Comparison of ENCODE assay signal across 13 cellular contexts in genomic region chr4:87069037-87069742, GRCh38.
DNase-seq lines count a peak whose midpoint lies in the region; ATAC-seq, FAIRE-seq and TF ChIP-seq lines count a peak whose summit lies in the region.
"Had no signal": no experiment of that assay in that cellular context is flagged by ENCODE, and none has a peak within 500 bp of the region (broad histone marks: within the 10 kb centered on the region; RNA-seq: fewer than 3 reads in every experiment).

No MANE protein-coding gene starts in this region.

- H3F3A ChIP-seq in GM23338 (replicated peaks; ENCODE audit: low read depth): no peaks in the 10 kb centered on the region

- CTCF ChIA-PET in A549 (lab: Yijun Ruan, JAX): interaction anchor here (0.6 to 1.6 kb wide), 3 partner anchors 16 to 147 kb away, joined by 3 to 5 read pairs (median 3); no protein-coding TSS in a partner anchor

- ATAC-seq in A549: peak; percentile 13 to 40; a peak in 2 of 6 replicates
- ATAC-seq in GM23338: peak; percentile 13; the same call in 1 of the 3 replicates
- no peak for ATAC-seq in HG02981 (IDR thresholded peaks at IDR 0.05; ENCODE audit: unreplicated experiment)

- H3K4me1 ChIP-seq in A549 (peaks cover 25% of the 10 kb centered on the region), GM23338 (ENCODE audit: insufficient read depth) (peaks cover 23% of the 10 kb centered on the region), OCI-LY3 (ENCODE audit: low read length) (peaks cover 63% of the 10 kb centered on the region), hepatocyte (ENCODE audit: insufficient read depth) (peaks cover 22% of the 10 kb centered on the region), tibial artery (peaks cover 0 to 50% (median 33%) of the 10 kb centered on the region in 4 donors)

- H3K4me1 Mint-ChIP-seq in GM23338: peaks cover 30% of the 10 kb centered on the region

- peaks cover 30% of the 10 kb centered on the region for H4K20me1 ChIP-seq in GM23338 (replicated peaks; ENCODE audit: insufficient read depth)
- no peaks in the 10 kb centered on the region for H4K20me1 ChIP-seq in OCI-LY3 (ENCODE audit: insufficient read depth, low read length)
- peaks cover 22% of the 10 kb centered on the region for H4K20me1 ChIP-seq in hepatocyte (ENCODE audit: insufficient read depth, poor library complexity, severe bottlenecking)

- peak overlapping the region; percentile 54; the same call in 1 of the 2 replicates for H3K9ac ChIP-seq in OCI-LY3 (ENCODE audit: low read length)

- no peak for TF ChIP-seq RAD21 in A549 (conservative IDR thresholded peaks at IDR 0.05 in 1 of 2, IDR thresholded peaks at IDR 0.05 in 1 of 2)

- no peaks in the 10 kb centered on the region for H3K9me3 ChIP-seq in A549
- no peaks in the 10 kb centered on the region for H3K9me3 ChIP-seq in OCI-LY3 (ENCODE audit: insufficient read depth, low read length)
- no peaks in the 10 kb centered on the region for H3K9me3 ChIP-seq in hepatocyte (ENCODE audit: low read depth)
- H3K9me3 ChIP-seq in tibial artery: no peaks in the 10 kb centered on the region

- no peak for FAIRE-seq in A549 (lab: Jason Lieb, UNC)

- H3K27me3 Mint-ChIP-seq in GM23338 (ENCODE audit: insufficient read depth, low read depth, poor library complexity): peaks cover 6% of the 10 kb centered on the region
- H3K27me3 Mint-ChIP-seq: activated naive CD8-positive, alpha-beta T cell treated with anti-CD3 and anti-CD28 coated beads for 36 hours; IgD-negative memory B cell; stimulated activated naive CD8-positive, alpha-beta T cell treated with anti-CD3 and anti-CD28 coated beads, Interleukin-15, Interleukin-2, amounts not matched to agents 100 ng/mL and 50 ng/mL, for 24 hours had no signal

- H3K36me3 ChIP-seq in GM23338 (ENCODE audit: insufficient read depth): no peaks in the 10 kb centered on the region
- H3K36me3 ChIP-seq in OCI-LY3 (replicated peaks; ENCODE audit: low read depth, low read length): no peaks in the 10 kb centered on the region
- H3K36me3 ChIP-seq in hepatocyte (replicated peaks; ENCODE audit: insufficient read depth, low read depth): no peaks in the 10 kb centered on the region
- H3K36me3 ChIP-seq in tibial artery: no peaks in the 10 kb centered on the region

- WGBS in A549 (ENCODE audit: missing lambda C conversion rate): 78% methylated on average over 3 of the region's 3 CpGs
- WGBS in hepatocyte (ENCODE audit: low lambda C conversion rate, missing lambda C conversion rate): 83% methylated on average over 2 of the region's 3 CpGs

- H3K79me2 ChIP-seq in GM23338 (replicated peaks; ENCODE audit: insufficient read depth) (peaks cover 83% of the 10 kb centered on the region), OCI-LY3 (ENCODE audit: low read length) (peaks cover 37% of the 10 kb centered on the region), hepatocyte (peaks cover 64% of the 10 kb centered on the region)

- no peaks in the 10 kb centered on the region for H3K9me3 Mint-ChIP-seq in GM23338
- H3K9me3 Mint-ChIP-seq: IgD-negative memory B cell; stimulated activated naive CD8-positive, alpha-beta T cell treated with anti-CD3 and anti-CD28 coated beads, Interleukin-15, Interleukin-2, amounts not matched to agents 100 ng/mL and 50 ng/mL, for 24 hours had no signal

- H3K27ac Mint-ChIP-seq in GM23338: no peak overlapping the region
- H3K27ac Mint-ChIP-seq: activated naive CD8-positive, alpha-beta T cell treated with anti-CD3 and anti-CD28 coated beads for 36 hours; stimulated activated naive CD8-positive, alpha-beta T cell treated with anti-CD3 and anti-CD28 coated beads, Interleukin-15, Interleukin-2, amounts not matched to agents 100 ng/mL and 50 ng/mL, for 24 hours had no signal

- H3K36me3 Mint-ChIP-seq in GM23338 (ENCODE audit: low read depth): no peaks in the 10 kb centered on the region; the same call in 2 of the 3 replicates
- H3K36me3 Mint-ChIP-seq: mesothelial cell of epicardium had no signal

- POLR2A ChIA-PET in A549 (lab: Yijun Ruan, JAX): no interaction called here

- H2AFZ ChIP-seq in GM23338 (no peak overlapping the region), OCI-LY3 (ENCODE audit: low read depth, low read length) (peak overlapping the region; percentile 73; the same call in 1 of the 2 replicates), hepatocyte (no peak overlapping the region)

- no peak for TF ChIP-seq POLR2A in A549 (IDR thresholded peaks at IDR 0.05; ENCODE audit: low read length)

- H3K4me3 ChIP-seq in A549 (no peak overlapping the region), GM23338 (no peak overlapping the region), OCI-LY3 (ENCODE audit: low read length) (peak overlapping the region; percentile 74), hepatocyte (no peak overlapping the region), tibial artery (no peak overlapping the region)

- TF ChIP-seq EP300 in A549 (IDR thresholded peaks at IDR 0.05): no peak

- H3K27me3 ChIP-seq in GM23338 (ENCODE audit: insufficient read depth) (no peaks in the 10 kb centered on the region), OCI-LY3 (ENCODE audit: low read depth, low read length) (no peaks in the 10 kb centered on the region), hepatocyte (no peaks in the 10 kb centered on the region), tibial artery (no peaks in the 10 kb centered on the region)

- no peak for DNase-seq in A549 (ENCODE audit: low read depth in 1 of 2, low spot score in 1 of 2)
- DNase-seq in GM23338 (ENCODE audit: low spot score): no peak
- no peak for DNase-seq in hepatocyte (ENCODE audit: low spot score)
- DNase-seq in HCEC 1CT: no peak
- DNase-seq in MV-4-11 (lab: John Stamatoyannopoulos, UW): no peak
- DNase-seq in tibial artery: no peak
- DNase-seq: activated naive CD8-positive, alpha-beta T cell treated with anti-CD3 and anti-CD28 coated beads for 36 hours; SIG-M5 had no signal

- H3K27ac ChIP-seq in A549 (no peak overlapping the region), GM23338 (ENCODE audit: low read depth) (no peak overlapping the region; the same call in none of the 2 replicates), OCI-LY3 (ENCODE audit: low read length) (peak overlapping the region; percentile 83), hepatocyte (peak overlapping the region; percentile 57), tibial artery (peak overlapping the region in 1 of 2 donors; percentile 23)

- no peak overlapping the region for H3K4me3 Mint-ChIP-seq in GM23338
- H3K4me3 Mint-ChIP-seq: activated naive CD8-positive, alpha-beta T cell treated with anti-CD3 and anti-CD28 coated beads for 36 hours; mesothelial cell of epicardium; stimulated activated naive CD8-positive, alpha-beta T cell treated with anti-CD3 and anti-CD28 coated beads, Interleukin-15, Interleukin-2, amounts not matched to agents 100 ng/mL and 50 ng/mL, for 24 hours had no signal

- H3K4me2 ChIP-seq in A549 (no peak overlapping the region), GM23338 (no peak overlapping the region), OCI-LY3 (ENCODE audit: low read length) (peak overlapping the region; percentile 99), hepatocyte (no peak overlapping the region)

- intact Hi-C loops in tibial artery (cut with DNase I; ENCODE audit: low total_unique reads): no loop called here

- TF ChIP-seq CTCF in A549 (IDR thresholded peaks at IDR 0.05): no peak
- TF ChIP-seq CTCF in GM23338 (conservative IDR thresholded peaks at IDR 0.05; ENCODE audit: low read depth in 2 of 2): no peak
- TF ChIP-seq CTCF in OCI-LY3 (IDR thresholded peaks at IDR 0.05; ENCODE audit: low read depth, low read length): no peak
- no peak for TF ChIP-seq CTCF in hepatocyte (IDR thresholded peaks at IDR 0.05; ENCODE audit: poor library complexity)
- TF ChIP-seq CTCF in tibial artery (IDR thresholded peaks at IDR 0.05): no peak

- H3K9me2 ChIP-seq in GM23338 (ENCODE audit: insufficient read depth) (no peaks in the 10 kb centered on the region), hepatocyte (replicated peaks; ENCODE audit: insufficient read depth) (no peaks in the 10 kb centered on the region)

TF ChIP-seq in GM23338, 12 proteins besides CTCF, POLR2A, EP300 and RAD21:
- no peak for TF ChIP-seq STAT1 (IDR thresholded peaks at IDR 0.05; ENCODE audit: unreplicated experiment)
- TF ChIP-seq JUNB (IDR thresholded peaks at IDR 0.05; ENCODE audit: unreplicated experiment): no peak
- TF ChIP-seq REST (IDR thresholded peaks at IDR 0.05; ENCODE audit: unreplicated experiment): no peak

Comparison
In these comparisons a context has a peak if more than half of its experiments do, and no peak if none do; other contexts are left out.
1. H3K27ac ChIP-seq: peak in OCI-LY3 (single experiment) and hepatocyte (single experiment); none in A549 (0 of 2) and GM23338 (single experiment).